Comparison of ENCODE assay signal across 14 cellular contexts in genomic region chr20:23132930-23133559, GRCh38. TPM values are rescaled to one million over a fixed set of nuclear protein-coding genes. Genes with fewer than 3 reads are reported as not detected.
DNase-seq lines count a peak whose midpoint lies in the region; ATAC-seq and TF ChIP-seq lines count a peak whose summit lies in the region.
"Had no signal": no experiment of that assay in that cellular context is flagged by ENCODE, and none has a peak within 500 bp of the region (broad histone marks: within the 10 kb centered on the region; RNA-seq: fewer than 3 reads in every experiment).

No MANE protein-coding gene starts in this region.

- peak; percentile 90 for DNase-seq in CD1c-positive myeloid dendritic cell (ENCODE audit: extremely low spot score)
- DNase-seq in UCSD-AML1 (lab: John Stamatoyannopoulos, UW; ENCODE audit: unreplicated experiment): peak; percentile 56
- DNase-seq in left cardiac atrium: peak; percentile 72
- DNase-seq in NCI-H2029 treated with DMSO at 0.1 percent for 48 hours (lab: John Stamatoyannopoulos, UW): no peak
- DNase-seq in HAP-1 (ENCODE audit: low spot score in 2 of 2): no peak
- no peak for DNase-seq in NCI-H187 (lab: John Stamatoyannopoulos, UW)
- DNase-seq: activated naive CD4-positive, alpha-beta T cell; NCI-H2171 treated with DMSO at 0.1 percent for 48 hours; nephron progenitor cell; testis; WERI-Rb-1 had no signal

- H3K9me3 ChIP-seq in parathyroid adenoma (ENCODE audit: control insufficient read depth, low read length) (no peaks in the 10 kb centered on the region), HAP-1 (no peaks in the 10 kb centered on the region; the same call in 1 of the 2 replicates)
- H3K9me3 ChIP-seq: SJSA1, testis had no signal

- H3K36me3 ChIP-seq in parathyroid adenoma (ENCODE audit: control insufficient read depth, insufficient read depth, low read length) (no peaks in the 10 kb centered on the region), HAP-1 (replicated peaks) (no peaks in the 10 kb centered on the region)
- H3K36me3 ChIP-seq: SJSA1, WERI-Rb-1 had no signal

- intact Hi-C loops in left cardiac atrium (cut with DNase I): loop anchor here in 1 of 2 donors (5.0 kb wide), 1 partner anchor 46 kb away; the partner anchor contains the start of gene CD93

- in situ Hi-C loops in HAP-1 (cut with MboI; ENCODE audit: low sequenced_read_pairs): no loop called here

- H3K27me3 ChIP-seq in parathyroid adenoma (ENCODE audit: control insufficient read depth, insufficient read depth, low read length): no peaks in the 10 kb centered on the region
- no peaks in the 10 kb centered on the region for H3K27me3 ChIP-seq in HAP-1 (ENCODE audit: low read depth)
- H3K27me3 ChIP-seq: SJSA1, testis had no signal

- H3K27ac ChIP-seq in parathyroid adenoma: peak overlapping the region; percentile 30
- H3K27ac ChIP-seq: SJSA1, testis, WERI-Rb-1 had no signal

- no peaks in the 10 kb centered on the region for H3K79me2 ChIP-seq in parathyroid adenoma

- H3K4me3 ChIP-seq in parathyroid adenoma (ENCODE audit: low read depth, low read length) (no peak overlapping the region), HAP-1 (no peak overlapping the region)
- H3K4me3 ChIP-seq: SJSA1, testis had no signal

- ATAC-seq in left cardiac atrium: peak; percentile 54 to 80
- no peak for ATAC-seq in HG03139 (IDR thresholded peaks at IDR 0.05; ENCODE audit: unreplicated experiment)

- H3K4me1 ChIP-seq in parathyroid adenoma: no peaks in the 10 kb centered on the region
- no peaks in the 10 kb centered on the region for H3K4me1 ChIP-seq in HAP-1
- H3K4me1 ChIP-seq: SJSA1 had no signal

- no peak for TF ChIP-seq CTCF in parathyroid adenoma (IDR thresholded peaks at IDR 0.05)

- no peak overlapping the region for H3K4me2 ChIP-seq in parathyroid adenoma (ENCODE audit: low read length)

- H2AFZ ChIP-seq in parathyroid adenoma: no peak overlapping the region

- no peak overlapping the region for H3K9ac ChIP-seq in parathyroid adenoma

RNA-seq across cellular contexts. Expression of gene CD93, which starts 46.9 kb away (rescaled TPM):
- 100 to 1,000 TPM in 1 of 2 donors, 10 to 100 TPM in 1; 46.3 to 102 TPM for total RNA-seq in left cardiac atrium
- total RNA-seq: SJSA1 had no signal

Comparison
In these comparisons a context has a peak if more than half of its experiments do, and no peak if none do; other contexts are left out.
1. DNase-seq: peak in CD1c-positive myeloid dendritic cell (single experiment), UCSD-AML1 (single experiment) and left cardiac atrium (single experiment); none in NCI-H2029 treated with DMSO at 0.1 percent for 48 hours (single experiment), HAP-1 (0 of 2) and NCI-H187 (0 of 2).